ENCODE assay signal across 12 cellular contexts in genomic region chr15:82894971-82895520, GRCh38. TPM values are rescaled to one million over a fixed set of nuclear protein-coding genes. Genes with fewer than 3 reads are reported as not detected.
DNase-seq lines count a peak whose midpoint lies in the region; ATAC-seq and TF ChIP-seq lines count a peak whose summit lies in the region.
"Had no signal": no experiment of that assay in that cellular context is flagged by ENCODE, and none has a peak within 500 bp of the region (broad histone marks: within the 10 kb centered on the region; RNA-seq: fewer than 3 reads in every experiment).

No MANE protein-coding gene starts in this region.

- no peaks in the 10 kb centered on the region for H3K9me3 ChIP-seq in body of pancreas
- H3K9me3 ChIP-seq: left lung had no signal

- intact Hi-C loops in body of pancreas (cut with DNase I): no loop called here

- H3K4me3 ChIP-seq in AG10803 (ENCODE audit: low read length): no peak overlapping the region
- no peak overlapping the region for H3K4me3 ChIP-seq in body of pancreas
- H3K4me3 ChIP-seq: left lung had no signal

- ATAC-seq in body of pancreas: peak; percentile 20
- ATAC-seq in GM18867 (IDR thresholded peaks at IDR 0.05; ENCODE audit: unreplicated experiment): no peak
- ATAC-seq in GM19023 (IDR thresholded peaks at IDR 0.05; ENCODE audit: unreplicated experiment): no peak
- ATAC-seq: left lung had no signal

- DNase-seq in AG10803 (ENCODE audit: low read depth): peak; percentile 87
- DNase-seq in LHCN-M2 (ENCODE audit: low read depth): peak; percentile 89
- no peak for DNase-seq in body of pancreas
- DNase-seq in myocyte (ENCODE audit: low read depth): peak; percentile 93
- no peak for DNase-seq in activated CD4-positive, CD25-positive, alpha-beta regulatory T cell treated with anti-CD3 and anti-CD28 coated beads, Interleukin-2, amount 50 U/mL, for 72 hours
- no peak for DNase-seq in KBM-7
- DNase-seq: activated naive CD8-positive, alpha-beta T cell treated with anti-CD3 and anti-CD28 coated beads for 36 hours; dermis blood vessel endothelial cell; left lung; NCI-H510A had no signal

- H3K4me1 ChIP-seq in body of pancreas: peaks cover 67% of the 10 kb centered on the region
- H3K4me1 ChIP-seq: left lung had no signal

- TF ChIP-seq CTCF in AG10803 (conservative IDR thresholded peaks at IDR 0.05; ENCODE audit: low read length): no peak
- no peak for TF ChIP-seq CTCF in body of pancreas (IDR thresholded peaks at IDR 0.05)

- WGBS in body of pancreas, 2 donors: 23 to 31% methylated on average over 4 of the region's 4 CpGs

- peaks cover 0 to 8% of the 10 kb centered on the region in 2 donors for H3K36me3 ChIP-seq in body of pancreas (replicated peaks in 1 of 2; ENCODE audit: insufficient read depth in 1 of 2, low read depth in 2 of 2)
- H3K36me3 ChIP-seq: left lung had no signal

- H3K27me3 ChIP-seq in body of pancreas: no peaks in the 10 kb centered on the region
- H3K27me3 ChIP-seq: left lung had no signal

- peak overlapping the region; percentile 23 to 58 (median 47) for H3K27ac ChIP-seq in body of pancreas
- H3K27ac ChIP-seq: left lung had no signal

- no peak for TF ChIP-seq POLR2A in body of pancreas (IDR thresholded peaks at IDR 0.05)

- in situ Hi-C loops in KBM-7 (cut with MboI; ENCODE audit: low pct_unique_long_range_greater_than_20kb, low sequenced_read_pairs): no loop called here

RNA-seq across cellular contexts. Expression of gene HOMER2, which starts 57.5 kb away (rescaled TPM):
- total RNA-seq in LHCN-M2 (2014; rRNA removed) (23.7 and 30.7 TPM in 2 replicates), body of pancreas (100 to 1,000 TPM; 331 to 469 TPM), myocyte (18.8 and 25.4 TPM in 2 replicates)
- 9.3 TPM for polyA plus RNA-seq in LHCN-M2 (2012)
- 21.5 TPM for polyA plus RNA-seq in myocyte (2012)

Comparison
In these comparisons a context has a peak if more than half of its experiments do, and no peak if none do; other contexts are left out.
1. DNase-seq: peak in AG10803 (single experiment), LHCN-M2 (single experiment) and myocyte (single experiment); none in body of pancreas (0 of 4), activated CD4-positive, CD25-positive, alpha-beta regulatory T cell treated with anti-CD3 and anti-CD28 coated beads, Interleukin-2, amount 50 U/mL, for 72 hours (single experiment) and KBM-7 (single experiment).
2. RNA of gene HOMER2, which starts 57.5 kb away (total RNA-seq): 331 to 469 TPM in body of pancreas; 23.7 to 30.7 TPM in LHCN-M2 and 18.8 to 25.4 TPM in myocyte; every median in the first group is over 10 times any median in the second.